Comparison of ENCODE assay signal across 14 cellular contexts in genomic region chr4:144818136-144818535, GRCh38.
A peak's percentile ranks its signal among the peaks of the same experiment; 100 is the strongest.
DNase-seq lines count a peak whose midpoint lies in the region; ATAC-seq and TF ChIP-seq lines count a peak whose summit lies in the region.
"Had no signal": no experiment of that assay in that cellular context is flagged by ENCODE, and none has a peak within 500 bp of the region (broad histone marks: within the 10 kb centered on the region; RNA-seq: fewer than 3 reads in every experiment).

No MANE protein-coding gene starts in this region.

- H3K27ac Mint-ChIP-seq in stimulated activated effector memory CD8-positive, alpha-beta T cell treated with anti-CD3 and anti-CD28 coated beads, Interleukin-12 subunit alpha, Interleukin-12 subunit beta, amount 100 ng/mL, for 72 hours = no peak overlapping the region
- H3K27ac Mint-ChIP-seq in Caco-2 (ENCODE audit: unreplicated experiment) = no peak overlapping the region
- H3K27ac Mint-ChIP-seq: CD4-positive, alpha-beta memory T cell had no signal

- peaks cover 2% of the 10 kb centered on the region for H3K9me3 Mint-ChIP-seq in stimulated activated effector memory CD8-positive, alpha-beta T cell treated with anti-CD3 and anti-CD28 coated beads, Interleukin-12 subunit alpha, Interleukin-12 subunit beta, amount 100 ng/mL, for 72 hours
- no peaks in the 10 kb centered on the region for H3K9me3 Mint-ChIP-seq in Caco-2 (ENCODE audit: unreplicated experiment)

- no peaks in the 10 kb centered on the region for H3K4me1 Mint-ChIP-seq in stimulated activated effector memory CD8-positive, alpha-beta T cell treated with anti-CD3 and anti-CD28 coated beads, Interleukin-12 subunit alpha, Interleukin-12 subunit beta, amount 100 ng/mL, for 72 hours
- no peaks in the 10 kb centered on the region for H3K4me1 Mint-ChIP-seq in Caco-2 (ENCODE audit: low read depth, unreplicated experiment)
- H3K4me1 Mint-ChIP-seq: CD4-positive, alpha-beta memory T cell had no signal

- intact Hi-C loops in PC-9 (cut with micrococcal nuclease; ENCODE audit: unreplicated experiment) (no loop called here), Caco-2 (cut with micrococcal nuclease; ENCODE audit: unreplicated experiment) (no loop called here)

- no peaks in the 10 kb centered on the region for H4K20me1 ChIP-seq in PC-9 (ENCODE audit: insufficient read depth)

- H3K27me3 Mint-ChIP-seq in Caco-2 (ENCODE audit: insufficient read depth, unreplicated experiment) = no peaks in the 10 kb centered on the region
- H3K27me3 Mint-ChIP-seq: CD4-positive, alpha-beta memory T cell had no signal

- H3K9me2 ChIP-seq in PC-9 (ENCODE audit: insufficient read depth) = no peaks in the 10 kb centered on the region

- peak; percentile 35 for ATAC-seq in esophagus mucosa
- peak; percentile 19 for ATAC-seq in stimulated activated effector memory CD8-positive, alpha-beta T cell treated with anti-CD3 and anti-CD28 coated beads, Interleukin-12 subunit alpha, Interleukin-12 subunit beta, amount 100 ng/mL, for 72 hours
- ATAC-seq: A549, HCT116 had no signal

- H2AFZ ChIP-seq in PC-9 = no peak overlapping the region

- H3K27me3 ChIP-seq in PC-9 (ENCODE audit: insufficient read depth, low read depth) = no peaks in the 10 kb centered on the region
- no peaks in the 10 kb centered on the region for H3K27me3 ChIP-seq in Caco-2 (replicated peaks; ENCODE audit: control insufficient read depth, insufficient read depth, low read length)
- H3K27me3 ChIP-seq: BE2C had no signal

- H3K36me3 Mint-ChIP-seq in stimulated activated effector memory CD8-positive, alpha-beta T cell treated with anti-CD3 and anti-CD28 coated beads, Interleukin-12 subunit alpha, Interleukin-12 subunit beta, amount 100 ng/mL, for 72 hours = no peaks in the 10 kb centered on the region
- no peaks in the 10 kb centered on the region for H3K36me3 Mint-ChIP-seq in Caco-2 (ENCODE audit: insufficient read depth, unreplicated experiment)
- H3K36me3 Mint-ChIP-seq: CD4-positive, alpha-beta memory T cell had no signal

- H3K9me3 ChIP-seq in PC-9 (ENCODE audit: insufficient read depth, low read depth) (no peaks in the 10 kb centered on the region), Caco-2 (no peaks in the 10 kb centered on the region)
- H3K9me3 ChIP-seq: A549, BE2C had no signal

- CTCF ChIA-PET in PC-9 (lab: Charles Lee) (no interaction called here), Caco-2 (lab: Charles Lee) (no interaction called here)

- H3K4me3 Mint-ChIP-seq in stimulated activated effector memory CD8-positive, alpha-beta T cell treated with anti-CD3 and anti-CD28 coated beads, Interleukin-12 subunit alpha, Interleukin-12 subunit beta, amount 100 ng/mL, for 72 hours = no peak overlapping the region
- H3K4me3 Mint-ChIP-seq in Caco-2 (ENCODE audit: unreplicated experiment) = no peak overlapping the region
- H3K4me3 Mint-ChIP-seq: CD4-positive, alpha-beta memory T cell had no signal

- H3K4me1 ChIP-seq in PC-9 (replicated peaks; ENCODE audit: insufficient read depth) (no peaks in the 10 kb centered on the region), Caco-2 (no peaks in the 10 kb centered on the region)
- H3K4me1 ChIP-seq: A549, BE2C had no signal

- H3F3A ChIP-seq in PC-9 (ENCODE audit: insufficient read depth, low read depth) = no peaks in the 10 kb centered on the region

- H3K4me2 ChIP-seq in PC-9 = no peak overlapping the region
- H3K4me2 ChIP-seq: A549 had no signal

- no TSS peak for BruUV-seq in PC-9 (replicated peaks; lab: Mats Ljungman, UMichigan)
- no TSS peak for BruUV-seq in Caco-2 (replicated peaks; lab: Mats Ljungman, UMichigan)

- POLR2A ChIA-PET in PC-9 (lab: Charles Lee; ENCODE audit: unreplicated experiment) = no interaction called here
- POLR2A ChIA-PET in Caco-2 (lab: Charles Lee) = no interaction called here

- DNase-seq in HT-29 (ENCODE audit: low spot score) = peak; percentile 12
- DNase-seq in PC-9 = peak; percentile 11 to 53
- no peak for DNase-seq in stimulated activated effector memory CD8-positive, alpha-beta T cell treated with anti-CD3 and anti-CD28 coated beads, Interleukin-12 subunit alpha, Interleukin-12 subunit beta, amount 100 ng/mL, for 72 hours (ENCODE audit: low spot score in 2 of 2)
- DNase-seq in Caco-2 = no peak
- no peak for DNase-seq in cerebellar nuclear complex (lab: John Stamatoyannopoulos, UW)
- DNase-seq in T-helper 1 cell = no peak
- DNase-seq: BE2C; CD4-positive, alpha-beta memory T cell; DND-41; GDM1 had no signal

- TF ChIP-seq CTCF in PC-9 (conservative IDR thresholded peaks at IDR 0.05) (no peak), Caco-2 (IDR thresholded peaks at IDR 0.05; ENCODE audit: insufficient read depth in 1 of 2, low read depth in 1 of 2, low read length in 1 of 2, severe bottlenecking in 1 of 2, unreplicated experiment in 1 of 2) (no peak)

- H3K36me3 ChIP-seq in PC-9 (ENCODE audit: low read depth) (no peaks in the 10 kb centered on the region), Caco-2 (ENCODE audit: control insufficient read depth, insufficient read depth, low read length) (no peaks in the 10 kb centered on the region)
- H3K36me3 ChIP-seq: BE2C had no signal

- no peak overlapping the region for H3K27ac ChIP-seq in PC-9
- H3K27ac ChIP-seq: A549, C4-2B had no signal

- no peaks in the 10 kb centered on the region for H3K79me2 ChIP-seq in PC-9 (ENCODE audit: low read depth)

- H3K4me3 ChIP-seq in PC-9 (no peak overlapping the region), Caco-2 (ENCODE audit: low read depth, low read length) (no peak overlapping the region)
- H3K4me3 ChIP-seq: A549 had no signal

Comparison
In these comparisons a context has a peak if more than half of its experiments do, and no peak if none do; other contexts are left out.
1. DNase-seq: peak in HT-29 (single experiment) and PC-9 (2 of 2); none in stimulated activated effector memory CD8-positive, alpha-beta T cell treated with anti-CD3 and anti-CD28 coated beads, Interleukin-12 subunit alpha, Interleukin-12 subunit beta, amount 100 ng/mL, for 72 hours (0 of 2), Caco-2 (0 of 2), cerebellar nuclear complex (0 of 2) and T-helper 1 cell (0 of 5).